ENCODE assay signal across 21 cellular contexts in the genomic region with DNA sequence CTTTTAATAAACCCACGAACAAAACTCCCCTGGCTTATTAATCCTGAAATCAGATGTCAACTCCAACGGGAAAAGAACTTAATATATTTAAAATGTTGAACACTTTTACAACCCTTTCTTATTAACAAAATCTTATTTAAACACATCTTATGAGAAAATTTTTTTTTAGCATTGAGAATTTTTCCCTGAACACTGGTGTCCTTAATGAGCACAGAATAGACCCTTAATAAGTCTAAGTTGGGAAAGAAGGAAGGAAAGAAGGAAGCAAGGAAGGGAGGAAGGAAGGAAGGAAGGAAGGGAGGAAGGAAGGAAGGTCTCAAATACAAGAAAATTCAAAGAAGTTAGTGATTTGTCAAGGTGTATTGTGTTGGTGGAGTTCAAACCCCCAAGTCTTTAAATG.
DNase-seq lines count a peak whose midpoint lies in the region; ATAC-seq, FAIRE-seq and TF ChIP-seq lines count a peak whose summit lies in the region.
"Had no signal": no experiment of that assay in that cellular context is flagged by ENCODE, and none has a peak within 500 bp of the region (broad histone marks: within the 10 kb centered on the region; RNA-seq: fewer than 3 reads in every experiment).

No MANE protein-coding gene starts in this region.

- peak; percentile 19 for FAIRE-seq in A204.1 (lab: Jason Lieb, UNC)
- FAIRE-seq in RCC 7860 (lab: Jason Lieb, UNC) = peak; percentile 52
- FAIRE-seq: A549, GM12878, GM19239 had no signal

- H3K4me1 Mint-ChIP-seq in nephron progenitor cell = no peaks in the 10 kb centered on the region
- no peaks in the 10 kb centered on the region for H3K4me1 Mint-ChIP-seq in progenitor cell of endocrine pancreas (ENCODE audit: low read depth)
- H3K4me1 Mint-ChIP-seq: CD4-positive, alpha-beta memory T cell had no signal

- no peaks in the 10 kb centered on the region for H3K9me3 Mint-ChIP-seq in nephron progenitor cell
- no peaks in the 10 kb centered on the region for H3K9me3 Mint-ChIP-seq in progenitor cell of endocrine pancreas (ENCODE audit: low read depth)
- H3K9me3 Mint-ChIP-seq: GM23338, H9 had no signal

- H3K4me3 Mint-ChIP-seq in nephron progenitor cell (no peak overlapping the region), progenitor cell of endocrine pancreas (ENCODE audit: low read depth) (no peak overlapping the region)
- H3K4me3 Mint-ChIP-seq: GM23338, H9 had no signal

- no peak for ATAC-seq in HG02759 (IDR thresholded peaks at IDR 0.05; ENCODE audit: unreplicated experiment)
- ATAC-seq: A549, GM12878, GM23338, HCT116 had no signal

- H3K27me3 Mint-ChIP-seq in nephron progenitor cell (ENCODE audit: low read depth, poor library complexity) (peaks cover 6% of the 10 kb centered on the region), progenitor cell of endocrine pancreas (no peaks in the 10 kb centered on the region)

- peak overlapping the region; percentile 11 for H3K27ac Mint-ChIP-seq in nephron progenitor cell
- H3K27ac Mint-ChIP-seq in progenitor cell of endocrine pancreas = peak overlapping the region; percentile 53
- H3K27ac Mint-ChIP-seq: CD4-positive, alpha-beta memory T cell; GM23338; H9 had no signal

- DNase-seq in RCC 7860 (ENCODE audit: low spot score) (no peak), nephron progenitor cell (no peak), progenitor cell of endocrine pancreas (ENCODE audit: low spot score, unreplicated experiment) (no peak), activated gamma-delta T cell (lab: John Stamatoyannopoulos, UW) (no peak), NCI-H2196 (lab: John Stamatoyannopoulos, UW; ENCODE audit: unreplicated experiment) (no peak), T1000 (lab: John Stamatoyannopoulos, UW) (no peak)
- DNase-seq: C1 segment of cervical spinal cord; Calu3; CD4-positive, alpha-beta memory T cell; COR-L47; DMS53; DND-41; GDM1; H9 had no signal

- TF ChIP-seq CTCF in nephron progenitor cell (IDR thresholded peaks at IDR 0.05) = no peak
- TF ChIP-seq CTCF in progenitor cell of endocrine pancreas (IDR thresholded peaks at IDR 0.05; ENCODE audit: unreplicated experiment) = no peak

- H3K36me3 Mint-ChIP-seq in nephron progenitor cell (ENCODE audit: low read depth) (no peaks in the 10 kb centered on the region), progenitor cell of endocrine pancreas (ENCODE audit: insufficient read depth) (no peaks in the 10 kb centered on the region)
- H3K36me3 Mint-ChIP-seq: CD4-positive, alpha-beta memory T cell had no signal
